Comparison of ENCODE assay signal across 8 cellular contexts in the genomic region with DNA sequence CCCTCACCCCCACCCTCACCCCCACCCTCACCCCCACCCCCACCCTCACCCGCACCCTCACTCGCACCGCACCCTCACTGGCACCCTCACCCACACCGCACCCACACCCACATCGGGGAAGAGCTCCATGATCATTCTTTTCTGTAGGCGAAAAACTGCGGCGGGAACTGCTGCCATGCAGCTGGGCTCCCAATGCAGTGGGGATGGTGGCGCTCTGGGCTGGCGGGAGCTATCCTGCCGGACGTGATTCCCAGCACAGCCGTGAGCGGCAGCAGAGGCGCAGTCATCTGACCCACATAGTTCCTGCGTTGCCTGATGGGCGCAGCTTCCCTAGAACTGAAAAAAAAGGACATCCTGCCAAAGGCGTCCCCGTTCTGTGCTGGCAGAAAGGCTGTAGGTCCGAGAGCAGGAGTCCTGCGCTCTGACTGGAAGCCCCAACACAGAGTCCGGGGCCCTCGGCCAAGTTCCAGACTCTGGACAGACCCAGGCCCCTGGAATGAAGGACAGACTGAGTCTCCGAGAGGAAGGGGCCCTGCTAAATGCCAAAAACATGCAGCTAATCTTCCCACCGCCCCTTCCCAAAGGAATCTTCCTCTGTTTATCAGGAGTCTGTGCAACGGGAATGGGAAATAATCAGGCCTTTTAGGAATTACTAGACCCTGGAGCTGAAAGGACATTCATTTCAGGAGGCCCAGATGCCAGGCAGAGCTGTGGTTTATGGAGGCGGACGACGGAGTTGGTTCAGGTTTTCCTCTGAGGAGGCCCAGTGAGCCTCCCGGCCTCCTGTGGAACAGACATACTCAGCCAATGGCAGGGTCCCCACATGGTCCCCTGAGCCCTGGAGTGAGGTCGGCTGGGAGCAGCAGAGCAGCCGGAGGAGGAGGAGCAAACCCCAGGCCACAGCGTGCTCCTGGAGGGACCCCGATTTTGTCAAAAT. TPM values are rescaled to one million over a fixed set of nuclear protein-coding genes. Genes with fewer than 3 reads are reported as not detected.
DNase-seq lines count a peak whose midpoint lies in the region; ATAC-seq lines count a peak whose summit lies in the region.

No MANE protein-coding gene starts in this region.

- H3K9me3 Mint-ChIP-seq in activated naive CD4-positive, alpha-beta T cell treated with anti-CD3 and anti-CD28 coated beads for 36 hours, result no peaks in the 10 kb centered on the region

- intact Hi-C loops in activated naive CD4-positive, alpha-beta T cell treated with anti-CD3 and anti-CD28 coated beads for 36 hours (cut with micrococcal nuclease), result no loop called here
- intact Hi-C loops in sciatic nerve (cut with DNase I), result no loop called here

- CTCF ChIA-PET in activated naive CD4-positive, alpha-beta T cell treated with anti-CD3 and anti-CD28 coated beads for 36 hours (lab: Charles Lee), result interaction anchor here (0.6 to 1.4 kb wide), 4 partner anchors 16 to 133 kb away, joined by 3 to 6 read pairs (median 4); no protein-coding TSS in a partner anchor

- no peak overlapping the region for H3K4me3 Mint-ChIP-seq in activated naive CD4-positive, alpha-beta T cell treated with anti-CD3 and anti-CD28 coated beads for 36 hours

- peak; percentile 88 for ATAC-seq in sciatic nerve
- no peak for ATAC-seq in activated CD4-positive, CD25-positive, alpha-beta regulatory T cell treated with anti-CD3 and anti-CD28 coated beads, Interleukin-2, amount 50 U/mL, for 24 hours
- no peak for ATAC-seq in GM21381 (IDR thresholded peaks at IDR 0.05; ENCODE audit: unreplicated experiment)

- H3K27ac Mint-ChIP-seq in activated naive CD4-positive, alpha-beta T cell treated with anti-CD3 and anti-CD28 coated beads for 36 hours, result no peak overlapping the region

- H3K27me3 Mint-ChIP-seq in activated naive CD4-positive, alpha-beta T cell treated with anti-CD3 and anti-CD28 coated beads for 36 hours (ENCODE audit: low read depth), result no peaks in the 10 kb centered on the region

- peak; percentile 23 for DNase-seq in activated naive CD4-positive, alpha-beta T cell treated with anti-CD3 and anti-CD28 coated beads for 36 hours
- DNase-seq in activated naive CD4-positive, alpha-beta T cell (lab: John Stamatoyannopoulos, UW), result no peak
- DNase-seq in NCI-H446 treated with DMSO at 0.1 percent for 48 hours (lab: John Stamatoyannopoulos, UW), result peak; percentile 43
- peak; percentile 78 for DNase-seq in astrocyte of the hippocampus (ENCODE audit: low read depth, low spot score)
- DNase-seq in hypothalamus (lab: John Stamatoyannopoulos, UW), result peak in 37 of 51 donors; percentile 10 to 79 (median 56)
- peak; percentile 79 for DNase-seq in sciatic nerve (ENCODE audit: low spot score)

- H3K36me3 Mint-ChIP-seq in activated naive CD4-positive, alpha-beta T cell treated with anti-CD3 and anti-CD28 coated beads for 36 hours (ENCODE audit: low read depth), result no peaks in the 10 kb centered on the region

- H3K4me1 Mint-ChIP-seq in activated naive CD4-positive, alpha-beta T cell treated with anti-CD3 and anti-CD28 coated beads for 36 hours (ENCODE audit: low read depth), result peaks cover 17% of the 10 kb centered on the region

RNA-seq across cellular contexts. Expression of a gene that starts 14.1 kb away (rescaled TPM):
- 1 to 10 TPM; 5.4 to 5.5 TPM for total RNA-seq in activated naive CD4-positive, alpha-beta T cell treated with anti-CD3 and anti-CD28 coated beads for 36 hours
- total RNA-seq in sciatic nerve, result 14.6 TPM

RNA-seq across cellular contexts. Expression of a gene that starts 50.6 kb away (rescaled TPM):
- 10 to 100 TPM; 49.5 to 50.3 TPM for total RNA-seq in activated naive CD4-positive, alpha-beta T cell treated with anti-CD3 and anti-CD28 coated beads for 36 hours
- total RNA-seq in sciatic nerve, result 60.9 TPM

RNA-seq across cellular contexts. Expression of a gene that starts 58.8 kb away (rescaled TPM):
- total RNA-seq in activated naive CD4-positive, alpha-beta T cell treated with anti-CD3 and anti-CD28 coated beads for 36 hours, result not detected
- total RNA-seq in sciatic nerve, result 69.6 TPM

Comparison
In these comparisons a context has a peak if more than half of its experiments do, and no peak if none do; other contexts are left out.
1. DNase-seq: peak in activated naive CD4-positive, alpha-beta T cell treated with anti-CD3 and anti-CD28 coated beads for 36 hours (single experiment), NCI-H446 treated with DMSO at 0.1 percent for 48 hours (single experiment), astrocyte of the hippocampus (single experiment), hypothalamus (37 of 51) and sciatic nerve (single experiment); none in activated naive CD4-positive, alpha-beta T cell (0 of 4).
2. RNA of a gene that starts 58.8 kb away (total RNA-seq): 69.6 TPM in sciatic nerve (single experiment); not detected in activated naive CD4-positive, alpha-beta T cell treated with anti-CD3 and anti-CD28 coated beads for 36 hours; every median in the first group is over 10 times any median in the second.